Comparison of ENCODE assay signal across 20 cellular contexts in genomic region chr17:75490173-75490743, GRCh38. TPM values are rescaled to one million over a fixed set of nuclear protein-coding genes. Genes with fewer than 3 reads are reported as not detected.
DNase-seq lines count a peak whose midpoint lies in the region; ATAC-seq and TF ChIP-seq lines count a peak whose summit lies in the region.
"Had no signal": no experiment of that assay in that cellular context is flagged by ENCODE, and none has a peak within 500 bp of the region (broad histone marks: within the 10 kb centered on the region; RNA-seq: fewer than 3 reads in every experiment).

No MANE protein-coding gene starts in this region.

- no peak overlapping the region for H2AFZ ChIP-seq in osteoblast (ENCODE audit: low read length)

- H3K36me3 ChIP-seq in heart left ventricle (peaks cover 0 to 61% (median 45%) of the 10 kb centered on the region in 9 donors), right atrium auricular region (peaks cover 37% of the 10 kb centered on the region), osteoblast (ENCODE audit: insufficient read depth, low read length) (peaks cover 16% of the 10 kb centered on the region), upper lobe of right lung (peaks cover 41% of the 10 kb centered on the region)

- H3K4me1 ChIP-seq in heart left ventricle: peaks cover 6 to 60% (median 47%) of the 10 kb centered on the region in 12 donors
- H3K4me1 ChIP-seq in right atrium auricular region: peaks cover 0 to 53% of the 10 kb centered on the region in 2 donors
- no peaks in the 10 kb centered on the region for H3K4me1 ChIP-seq in osteoblast (ENCODE audit: insufficient read depth, low read length)
- peaks cover 28% of the 10 kb centered on the region for H3K4me1 ChIP-seq in upper lobe of right lung
- H3K4me1 ChIP-seq: foreskin keratinocyte had no signal

- no peak for TF ChIP-seq CTCF in heart left ventricle (IDR thresholded peaks at IDR 0.05)
- no peak for TF ChIP-seq CTCF in right atrium auricular region (IDR thresholded peaks at IDR 0.05)
- TF ChIP-seq CTCF in osteoblast (IDR thresholded peaks at IDR 0.05; ENCODE audit: extremely low read depth, low read depth, low read length): no peak
- TF ChIP-seq CTCF in upper lobe of right lung (IDR thresholded peaks at IDR 0.05): no peak

- intact Hi-C loops in heart left ventricle (cut with DNase I): no loop called here
- intact Hi-C loops in Right ventricle myocardium superior (cut with DNase I): no loop called here
- intact Hi-C loops in upper lobe of right lung (cut with DNase I): no loop called here

- 56 to 72% (median 65%) methylated on average over 9 to 14 of the region's 14 CpGs for WGBS in heart left ventricle, 4 donors

- H3K27me3 ChIP-seq in heart left ventricle: no peaks in the 10 kb centered on the region
- no peaks in the 10 kb centered on the region for H3K27me3 ChIP-seq in right atrium auricular region
- H3K27me3 ChIP-seq in osteoblast (ENCODE audit: insufficient read depth, low read length): no peaks in the 10 kb centered on the region
- no peaks in the 10 kb centered on the region for H3K27me3 ChIP-seq in upper lobe of right lung
- H3K27me3 ChIP-seq: foreskin keratinocyte had no signal

- peaks cover 5% of the 10 kb centered on the region for H4K20me1 ChIP-seq in osteoblast (ENCODE audit: insufficient read depth, low read length)

- peak overlapping the region; percentile 16 to 71 (median 54) for H3K27ac ChIP-seq in heart left ventricle
- H3K27ac ChIP-seq in right atrium auricular region: peak overlapping the region; percentile 52 to 64
- no peak overlapping the region for H3K27ac ChIP-seq in osteoblast (ENCODE audit: low read depth, low read length)
- H3K27ac ChIP-seq in upper lobe of right lung: peak overlapping the region; percentile 60
- H3K27ac ChIP-seq: foreskin keratinocyte had no signal

- H3K9me3 ChIP-seq in heart left ventricle: no peaks in the 10 kb centered on the region
- H3K9me3 ChIP-seq in right atrium auricular region: no peaks in the 10 kb centered on the region
- no peaks in the 10 kb centered on the region for H3K9me3 ChIP-seq in osteoblast (ENCODE audit: low read depth, low read length)
- H3K9me3 ChIP-seq in upper lobe of right lung: no peaks in the 10 kb centered on the region

- no peaks in the 10 kb centered on the region for H3K79me2 ChIP-seq in osteoblast (ENCODE audit: insufficient read depth, low read length)

- H3K4me2 ChIP-seq in osteoblast (ENCODE audit: insufficient read depth, low read length): no peak overlapping the region

- H3K4me3 ChIP-seq in heart left ventricle (no peak overlapping the region), right atrium auricular region (no peak overlapping the region), osteoblast (ENCODE audit: insufficient read depth, low read length) (no peak overlapping the region), upper lobe of right lung (no peak overlapping the region)

- no peak for TF ChIP-seq POLR2A in heart left ventricle (IDR thresholded peaks at IDR 0.05)
- TF ChIP-seq POLR2A in erythroblast (IDR thresholded peaks at IDR 0.05; ENCODE audit: low read length): no peak

- DNase-seq in heart left ventricle: peak in 1 of 5 donors; percentile 63
- no peak for DNase-seq in Right ventricle myocardium superior
- DNase-seq in right atrium auricular region (ENCODE audit: low spot score): no peak
- DNase-seq in osteoblast (ENCODE audit: insufficient read length, low spot score, missing footprints): peak; percentile 83
- no peak for DNase-seq in upper lobe of right lung
- no peak for DNase-seq in erythroblast (lab: John Stamatoyannopoulos, UW)
- DNase-seq in OCI-M1 (lab: John Stamatoyannopoulos, UW): no peak
- no peak for DNase-seq in NCI-H1436 treated with DMSO at 0.1 percent for 48 hours (lab: John Stamatoyannopoulos, UW)
- DNase-seq: ACHN; activated CD4-positive, alpha-beta T cell treated with anti-CD3 and anti-CD28 coated beads, Interleukin-2, amount 50 U/mL, for 4 hours; activated naive CD4-positive, alpha-beta T cell treated with anti-CD3 and anti-CD28 coated beads, Interleukin-2, amount 50 U/mL, for 16 hours; activated T-cell treated with anti-CD3 and anti-CD28 coated beads, Interleukin-2, amount 50 U/mL, for 1 hour; CD4-positive, CD25-positive, alpha-beta regulatory T cell; DMS153; foreskin keratinocyte; H9; NCI-H1105; NCI-H526; SIG-M5; stimulated activated CD4-positive, alpha-beta T cell treated with anti-CD3 and anti-CD28 coated beads, Interleukin-2, amount 100 ng/mL, for 48 hours had no signal

- ATAC-seq in heart left ventricle (peak in 1 of 4 donors; percentile 11), Right ventricle myocardium superior (ENCODE audit: poor library complexity) (no peak), upper lobe of right lung (peak; percentile 37)
- ATAC-seq: foreskin keratinocyte had no signal

RNA-seq across cellular contexts. Expression of gene CASKIN2, which starts 25.1 kb away (rescaled TPM):
- total RNA-seq in heart left ventricle (10 to 100 TPM; 27.1 to 51.2 (median 39.3) TPM), Right ventricle myocardium superior (33.3 TPM), right atrium auricular region (10 to 100 TPM; 18.3 to 28.7 TPM), osteoblast (8.7 and 10.3 TPM in 2 replicates), upper lobe of right lung (101 TPM)
- 10 to 100 TPM; 19.5 to 23.2 TPM for polyA plus RNA-seq in heart left ventricle

RNA-seq across cellular contexts. Expression of gene TSEN54, which starts 26.1 kb away (rescaled TPM):
- total RNA-seq in heart left ventricle (10 to 100 TPM in 2 of 9 donors, 1 to 10 TPM in 7; 4.0 to 11.6 (median 7.1) TPM), Right ventricle myocardium superior (5.6 TPM), right atrium auricular region (10 to 100 TPM in 1 of 2 donors, 1 to 10 TPM in 1; 9.6 to 13.8 TPM), osteoblast (9.7 and 10.9 TPM in 2 replicates), upper lobe of right lung (21.6 TPM)
- 10 to 100 TPM in 1 of 2 donors, 1 to 10 TPM in 1; 9.4 to 12.4 TPM for polyA plus RNA-seq in heart left ventricle

RNA-seq across cellular contexts. Expression of gene TMEM94, which starts 33.8 kb away (rescaled TPM):
- 100 to 1,000 TPM in 1 of 9 donors, 10 to 100 TPM in 8; 35.7 to 130 (median 52.7) TPM for total RNA-seq in heart left ventricle
- polyA plus RNA-seq in heart left ventricle: 10 to 100 TPM; 34.1 to 35.0 TPM
- total RNA-seq in Right ventricle myocardium superior: 38.0 TPM
- total RNA-seq in right atrium auricular region: 10 to 100 TPM; 56.3 to 61.6 TPM
- total RNA-seq in osteoblast: 33.3 and 38.0 TPM in 2 replicates
- total RNA-seq in upper lobe of right lung: 79.1 TPM

RNA-seq across cellular contexts. Expression of gene LLGL2, which starts 35.2 kb away (rescaled TPM):
- 1 to 10 TPM; 1.8 to 5.9 (median 3.4) TPM for total RNA-seq in heart left ventricle
- polyA plus RNA-seq in heart left ventricle: 1 to 10 TPM; 6.6 to 8.1 TPM
- total RNA-seq in Right ventricle myocardium superior: 3.6 TPM
- 1 to 10 TPM; 4.1 to 8.5 TPM for total RNA-seq in right atrium auricular region
- 0.36 and 0.59 TPM in 2 replicates for total RNA-seq in osteoblast
- 133 TPM for total RNA-seq in upper lobe of right lung
